Comparison of ENCODE assay signal across 18 cellular contexts in the genomic region with DNA sequence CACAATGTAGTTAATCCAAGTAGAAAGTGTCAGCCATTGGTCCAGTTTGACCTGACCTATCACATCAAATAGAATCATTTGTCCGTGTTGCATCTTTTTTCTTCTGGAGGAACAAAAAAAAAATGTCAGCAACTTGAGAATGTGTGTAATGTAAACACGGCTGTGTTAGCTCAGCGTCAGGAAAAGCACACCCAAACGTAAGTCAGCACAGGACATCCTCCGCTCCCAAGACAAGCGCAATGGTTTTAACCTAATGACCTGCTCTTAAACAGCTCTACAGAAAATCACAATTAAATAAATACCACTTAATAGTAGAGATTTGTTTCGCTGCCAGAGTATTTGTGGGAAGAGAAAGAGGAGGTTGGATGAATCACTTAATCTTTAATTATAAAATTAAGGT. TPM values are rescaled to one million over a fixed set of nuclear protein-coding genes. Genes with fewer than 3 reads are reported as not detected.
"Had no signal": no experiment of that assay in that cellular context is flagged by ENCODE, and none has a peak within 500 bp of the region (broad histone marks: within the 10 kb centered on the region; RNA-seq: fewer than 3 reads in every experiment).

No MANE protein-coding gene starts in this region.

- H3K9me3 ChIP-seq: adrenal gland, left ventricle myocardium inferior, transverse colon had no signal

- H3K4me1 ChIP-seq: adrenal gland had no signal

- H3K9me3 Mint-ChIP-seq: activated CD8-positive, alpha-beta T cell treated with anti-CD3 and anti-CD28 coated beads for 36 hours; activated naive CD4-positive, alpha-beta T cell treated with anti-CD3 and anti-CD28 coated beads, Interleukin-2, amount 50 U/mL, for 24 hours; activated T-cell treated with anti-CD3 and anti-CD28 coated beads, Interleukin-2, amount 50 U/mL, for 4 hours; natural killer cell treated with Interleukin-12 subunit alpha and Interleukin-12 subunit beta and Interleukin-15 and Interleukin-18, amount 100 ng/mL, for 72 hours; WTC11 had no signal

- H3K27me3 Mint-ChIP-seq: activated CD8-positive, alpha-beta T cell treated with anti-CD3 and anti-CD28 coated beads for 36 hours; activated naive CD4-positive, alpha-beta T cell treated with anti-CD3 and anti-CD28 coated beads, Interleukin-2, amount 50 U/mL, for 24 hours; natural killer cell treated with Interleukin-12 subunit alpha and Interleukin-12 subunit beta and Interleukin-15 and Interleukin-18, amount 100 ng/mL, for 72 hours had no signal

- H3K4me1 Mint-ChIP-seq: activated naive CD4-positive, alpha-beta T cell treated with anti-CD3 and anti-CD28 coated beads, Interleukin-2, amount 50 U/mL, for 24 hours; brain had no signal

- H3K27ac ChIP-seq: adrenal gland, epithelial cell of prostate, left ventricle myocardium inferior, transverse colon had no signal

- H3K27ac Mint-ChIP-seq: activated CD8-positive, alpha-beta T cell treated with anti-CD3 and anti-CD28 coated beads for 36 hours; activated naive CD4-positive, alpha-beta T cell treated with anti-CD3 and anti-CD28 coated beads, Interleukin-2, amount 50 U/mL, for 24 hours; brain; natural killer cell treated with Interleukin-12 subunit alpha and Interleukin-12 subunit beta and Interleukin-15 and Interleukin-18, amount 100 ng/mL, for 72 hours; WTC11 had no signal

- H3K36me3 Mint-ChIP-seq: activated naive CD4-positive, alpha-beta T cell treated with anti-CD3 and anti-CD28 coated beads, Interleukin-2, amount 50 U/mL, for 24 hours; brain; natural killer cell treated with Interleukin-12 subunit alpha and Interleukin-12 subunit beta and Interleukin-15 and Interleukin-18, amount 100 ng/mL, for 72 hours; WTC11 had no signal

- H3K4me3 Mint-ChIP-seq: activated CD8-positive, alpha-beta T cell treated with anti-CD3 and anti-CD28 coated beads for 36 hours; activated naive CD4-positive, alpha-beta T cell treated with anti-CD3 and anti-CD28 coated beads, Interleukin-2, amount 50 U/mL, for 24 hours; activated T-cell treated with anti-CD3 and anti-CD28 coated beads, Interleukin-2, amount 50 U/mL, for 4 hours; brain; natural killer cell treated with Interleukin-12 subunit alpha and Interleukin-12 subunit beta and Interleukin-15 and Interleukin-18, amount 100 ng/mL, for 72 hours; WTC11 had no signal

- H3K36me3 ChIP-seq: adrenal gland, left ventricle myocardium inferior, transverse colon had no signal

- DNase-seq: activated CD4-positive, alpha-beta T cell treated with anti-CD3 and anti-CD28 coated beads for 48 hours; activated CD8-positive, alpha-beta T cell treated with anti-CD3 and anti-CD28 coated beads for 36 hours; activated effector memory CD4-positive, alpha-beta T cell treated with Interleukin-2 at 50 U/mL for 16 hours; activated T-cell treated with anti-CD3 and anti-CD28 coated beads, Interleukin-2, amount 50 U/mL, for 4 hours; adrenal gland; effector memory CD4-positive, alpha-beta T cell; left ventricle myocardium inferior; mesendoderm; nucleus accumbens; right cardiac atrium; stimulated activated naive CD8-positive, alpha-beta T cell treated with anti-CD3 and anti-CD28 coated beads, Interleukin-15, Interleukin-2, amounts not matched to agents 100 U/mL and 50 U/mL, for 24 hours; T-helper 2 cell; transverse colon had no signal

- H3K27me3 ChIP-seq: adrenal gland, transverse colon had no signal

- H3K4me3 ChIP-seq: adrenal gland, left ventricle myocardium inferior, transverse colon had no signal

- ATAC-seq: activated CD8-positive, alpha-beta T cell treated with anti-CD3 and anti-CD28 coated beads for 36 hours; activated T-cell treated with anti-CD3 and anti-CD28 coated beads, Interleukin-2, amount 50 U/mL, for 4 hours; natural killer cell treated with Interleukin-12 subunit alpha and Interleukin-12 subunit beta and Interleukin-15 and Interleukin-18, amount 100 ng/mL, for 72 hours; stimulated activated naive CD8-positive, alpha-beta T cell treated with anti-CD3 and anti-CD28 coated beads, Interleukin-15, Interleukin-2, amounts not matched to agents 100 U/mL and 50 U/mL, for 24 hours; WTC11 had no signal

RNA-seq across cellular contexts. Expression of gene OSR1, which starts 59.4 kb away (rescaled TPM):
- total RNA-seq: activated CD8-positive, alpha-beta T cell treated with anti-CD3 and anti-CD28 coated beads for 36 hours; activated T-cell treated with anti-CD3 and anti-CD28 coated beads, Interleukin-2, amount 50 U/mL, for 4 hours; natural killer cell treated with Interleukin-12 subunit alpha and Interleukin-12 subunit beta and Interleukin-15 and Interleukin-18, amount 100 ng/mL, for 72 hours had no signal
